ENCODE assay signal across 20 cellular contexts in the genomic region with DNA sequence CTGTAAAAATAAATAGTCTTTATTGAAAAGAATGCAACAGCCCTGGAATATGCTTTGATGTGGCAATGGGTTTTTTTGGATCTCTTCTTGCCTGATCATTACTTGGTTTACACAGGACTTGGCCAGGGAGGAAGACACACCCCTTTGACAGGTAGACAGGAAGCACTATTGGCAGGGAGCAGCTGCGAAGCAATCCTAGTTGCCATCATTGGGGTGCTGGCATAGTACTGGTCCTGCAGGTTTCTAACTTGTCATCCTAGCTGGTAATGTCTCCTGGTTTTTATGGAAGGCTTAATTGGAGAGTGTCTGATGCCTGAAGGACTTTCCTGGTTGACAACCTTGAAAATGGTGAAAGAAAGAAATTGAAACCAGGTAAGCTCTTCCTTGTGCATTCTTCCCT.
DNase-seq lines count a peak whose midpoint lies in the region; ATAC-seq and TF ChIP-seq lines count a peak whose summit lies in the region.
"Had no signal": no experiment of that assay in that cellular context is flagged by ENCODE, and none has a peak within 500 bp of the region (broad histone marks: within the 10 kb centered on the region; RNA-seq: fewer than 3 reads in every experiment).

No MANE protein-coding gene starts in this region.

- H3K4me1 ChIP-seq in mammary epithelial cell (ENCODE audit: insufficient read depth, low read length): peaks cover 63% of the 10 kb centered on the region
- H3K4me1 ChIP-seq: BLaER1, sigmoid colon had no signal

- DNase-seq in NCI-H748 (lab: John Stamatoyannopoulos, UW; ENCODE audit: unreplicated experiment) (peak; percentile 57), NCI-H748 treated with DMSO at 0.1 percent for 48 hours (lab: John Stamatoyannopoulos, UW) (no peak), NCI-H2029 (lab: John Stamatoyannopoulos, UW) (peak; percentile 70), mammary epithelial cell (peak; percentile 46)
- DNase-seq: activated CD4-positive, alpha-beta T cell treated with anti-CD3 and anti-CD28 coated beads, Interleukin-2, amount 50 U/mL, for 48 hours; activated gamma-delta T cell; kidney glomerular epithelial cell; naive B cell; NCI-H2081 treated with DMSO at 0.1 percent for 48 hours; sigmoid colon; testis had no signal

- no peaks in the 10 kb centered on the region for H4K20me1 ChIP-seq in mammary epithelial cell (ENCODE audit: insufficient read depth, low read length)
- H4K20me1 ChIP-seq: BLaER1 had no signal

- H3K9ac ChIP-seq in mammary epithelial cell (ENCODE audit: insufficient read depth, low read length): no peak overlapping the region
- H3K9ac ChIP-seq: BLaER1 had no signal

- no peaks in the 10 kb centered on the region for H3K9me3 ChIP-seq in mammary epithelial cell (replicated peaks; ENCODE audit: insufficient read depth, low read length)
- H3K9me3 ChIP-seq: esophagus muscularis mucosa, gastroesophageal sphincter, sigmoid colon, testis had no signal

- no peak for TF ChIP-seq POLR2A in GM18505 (IDR thresholded peaks at IDR 0.05; ENCODE audit: borderline replicate concordance, extremely low read depth, insufficient read depth, insufficient read length)

- H3K27ac ChIP-seq in mammary epithelial cell (ENCODE audit: insufficient read depth, low read depth, low read length) (no peak overlapping the region), skin epidermis (peak overlapping the region in 11 of 21 experiments; percentile 14 to 69 (median 33))
- H3K27ac ChIP-seq: BLaER1, esophagus muscularis mucosa, gastroesophageal sphincter, sigmoid colon, testis had no signal

- no peak for TF ChIP-seq CTCF in mammary epithelial cell (conservative IDR thresholded peaks at IDR 0.05 in 1 of 2, IDR thresholded peaks at IDR 0.05 in 1 of 2; ENCODE audit: extremely low read depth in 1 of 2, insufficient read depth in 1 of 2, low read depth in 1 of 2, low read length in 2 of 2)

- in situ Hi-C loops in mammary epithelial cell (cut with MboI; ENCODE audit: low sequenced_read_pairs in 2 of 2): no loop called here

- 0% methylated on average over 1 of the region's 1 CpG for WGBS in mammary epithelial cell (ENCODE audit: low coverage, missing lambda C conversion rate)

- peak overlapping the region; percentile 41 for H2AFZ ChIP-seq in mammary epithelial cell (ENCODE audit: low read depth, low read length)

- H3K4me3 ChIP-seq in mammary epithelial cell (replicated peaks in 1 of 3; ENCODE audit: insufficient read depth in 1 of 3, low read depth in 2 of 3, low read length in 3 of 3) (no peak overlapping the region), skin epidermis (no peak overlapping the region)
- H3K4me3 ChIP-seq: BLaER1, esophagus muscularis mucosa, gastroesophageal sphincter, GM12878, K562, sigmoid colon, testis had no signal

- no peaks in the 10 kb centered on the region for H3K27me3 ChIP-seq in mammary epithelial cell (ENCODE audit: insufficient read depth, low read length)
- H3K27me3 ChIP-seq: BLaER1, esophagus muscularis mucosa, gastroesophageal sphincter, sigmoid colon, testis had no signal

- no peak for ATAC-seq in GM18505 (IDR thresholded peaks at IDR 0.05; ENCODE audit: unreplicated experiment)
- ATAC-seq in GM18520 (IDR thresholded peaks at IDR 0.05; ENCODE audit: unreplicated experiment): no peak
- no peak for ATAC-seq in HG02840 (IDR thresholded peaks at IDR 0.05; ENCODE audit: low FRiP score, unreplicated experiment)
- ATAC-seq: gastroesophageal sphincter, GM12878, K562 had no signal

- H3K4me2 ChIP-seq in mammary epithelial cell (ENCODE audit: insufficient read depth, low read depth, low read length): peak overlapping the region; percentile 23
- H3K4me2 ChIP-seq: BLaER1 had no signal

- H3K36me3 ChIP-seq in mammary epithelial cell (ENCODE audit: insufficient read depth, low read length): no peaks in the 10 kb centered on the region
- H3K36me3 ChIP-seq: BLaER1, esophagus muscularis mucosa, gastroesophageal sphincter, sigmoid colon had no signal

- BruUV-seq in mammary epithelial cell (replicated peaks; lab: Mats Ljungman, UMichigan): no TSS peak

- intact Hi-C loops in mammary epithelial cell (cut with micrococcal nuclease): no loop called here

- dilution Hi-C loops in mammary epithelial cell (cut with HindIII; ENCODE audit: low sequenced_read_pairs): no loop called here

- no peaks in the 10 kb centered on the region for H3K79me2 ChIP-seq in mammary epithelial cell (ENCODE audit: insufficient read depth, low read length)

- CTCF ChIA-PET in mammary epithelial cell (lab: Charles Lee; ENCODE audit: low non-redundant PET): no interaction called here
